ENCODE assay signal across 12 cellular contexts in the genomic region with DNA sequence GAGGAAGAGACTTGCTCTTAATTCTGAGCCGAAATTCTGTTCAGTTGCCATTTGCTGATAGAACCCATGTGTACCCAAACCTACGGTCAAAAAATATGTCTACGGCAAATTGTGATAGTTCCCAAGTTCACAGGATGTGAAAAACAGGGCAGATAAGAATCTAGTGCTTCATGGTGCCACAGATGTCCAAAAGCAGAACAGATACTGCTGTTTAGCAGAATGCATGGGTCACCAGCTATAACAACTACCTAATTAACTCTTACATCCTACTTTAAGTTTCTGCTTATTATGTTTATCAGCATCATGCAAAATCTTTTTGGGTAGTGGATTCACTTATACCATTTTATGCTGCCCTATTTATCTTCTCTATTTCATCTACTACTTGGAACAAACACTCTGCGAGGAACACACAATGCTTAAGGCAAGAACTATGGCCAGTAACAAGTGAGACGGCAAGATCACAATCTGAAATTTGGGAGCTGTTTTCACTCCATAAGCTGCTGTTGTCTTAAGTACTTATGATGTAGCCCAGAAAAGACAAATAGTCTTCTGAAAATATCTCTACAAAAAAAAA.
A peak's percentile ranks its signal among the peaks of the same experiment; 100 is the strongest.
DNase-seq lines count a peak whose midpoint lies in the region; ATAC-seq and TF ChIP-seq lines count a peak whose summit lies in the region.
"Had no signal": no experiment of that assay in that cellular context is flagged by ENCODE, and none has a peak within 500 bp of the region (broad histone marks: within the 10 kb centered on the region; RNA-seq: fewer than 3 reads in every experiment).

No MANE protein-coding gene starts in this region.

- intact Hi-C loops in prostate gland (cut with DNase I), result no loop called here

- WGBS in prostate gland, result 63% methylated on average over 5 of the region's 5 CpGs

- no peaks in the 10 kb centered on the region for H3K27me3 ChIP-seq in prostate gland (replicated peaks; ENCODE audit: insufficient read depth)
- H3K27me3 ChIP-seq: BE2C had no signal

- no peak for TF ChIP-seq CTCF in prostate gland (IDR thresholded peaks at IDR 0.05)

- H3K27ac ChIP-seq in prostate gland, result no peak overlapping the region

- peak; percentile 26 for DNase-seq in NOMO-1 treated with dmso at 0.1 percent for 144 hours (lab: John Stamatoyannopoulos, UW; ENCODE audit: unreplicated experiment)
- no peak for DNase-seq in COLO668 (lab: John Stamatoyannopoulos, UW; ENCODE audit: unreplicated experiment)
- DNase-seq in C1 segment of cervical spinal cord (lab: John Stamatoyannopoulos, UW), result no peak
- DNase-seq in NCI-H146 treated with DMSO at 0.1 percent for 48 hours (lab: John Stamatoyannopoulos, UW; ENCODE audit: unreplicated experiment), result no peak
- no peak for DNase-seq in prostate gland (ENCODE audit: low spot score)
- DNase-seq: activated effector memory CD4-positive, alpha-beta T cell treated with anti-CD3 and anti-CD28 coated beads, Interleukin-2, amount 50 U/mL, for 16 hours; BE2C; mesenchymal stem cell; NCI-H510A treated with DMSO at 0.1 percent for 48 hours had no signal

- no peak overlapping the region for H3K4me3 ChIP-seq in prostate gland

- ATAC-seq in GM18498 (IDR thresholded peaks at IDR 0.05; ENCODE audit: unreplicated experiment), result peak; percentile 99
- ATAC-seq in GM21360 (IDR thresholded peaks at IDR 0.05; ENCODE audit: unreplicated experiment), result peak; percentile 99
- peak; percentile 99 for ATAC-seq in HG03103 (IDR thresholded peaks at IDR 0.05; ENCODE audit: low read depth, unreplicated experiment)

- no peaks in the 10 kb centered on the region for H3K4me1 ChIP-seq in prostate gland (replicated peaks)
- H3K4me1 ChIP-seq: BE2C had no signal

- no peaks in the 10 kb centered on the region for H3K9me3 ChIP-seq in prostate gland
- H3K9me3 ChIP-seq: BE2C had no signal

- no peaks in the 10 kb centered on the region for H3K36me3 ChIP-seq in prostate gland
- H3K36me3 ChIP-seq: BE2C had no signal

- no peak for TF ChIP-seq POLR2A in prostate gland (IDR thresholded peaks at IDR 0.05)
